Comparison of ENCODE assay signal across 1 cellular context in genomic region chr6:2718334-2719052, GRCh38.
A peak's percentile ranks its signal among the peaks of the same experiment; 100 is the strongest.
TF ChIP-seq lines count a peak whose summit lies in the region.

No MANE protein-coding gene starts in this region.

TF ChIP-seq in K562, 482 proteins besides CTCF, POLR2A, EP300 and RAD21 (continues in another document):
- TF ChIP-seq NR3C1 (CRISPR knock-in tag; IDR thresholded peaks at IDR 0.05) (no peak), ADNP (tag; IDR thresholded peaks at IDR 0.05) (0 out of 2 replicates have a peak, but pooled peaks have one; percentile 31), RFX5 (IDR thresholded peaks at IDR 0.05; ENCODE audit: low read depth, low read length) (no peak), NFXL1 (CRISPR knock-in tag; IDR thresholded peaks at IDR 0.05) (no peak), TFE3 (CRISPR knock-in tag; IDR thresholded peaks at IDR 0.05) (peak; percentile 57), AFF1 (IDR thresholded peaks at IDR 0.05; ENCODE audit: low read depth in 1 of 2, partially characterized antibody in 2 of 2) (no peak), BHLHE40 (IDR thresholded peaks at IDR 0.05; ENCODE audit: low read length) (peak; percentile 51), TEAD4 (IDR thresholded peaks at IDR 0.05; ENCODE audit: low read length) (peak; percentile 25; the same call in 1 of the 2 replicates), TEAD4 (CRISPR knock-in tag; IDR thresholded peaks at IDR 0.05; ENCODE audit: borderline replicate concordance) (no peak), ZNF764 (CRISPR knock-in tag; IDR thresholded peaks at IDR 0.05; ENCODE audit: low read depth) (no peak), GATAD2A (IDR thresholded peaks at IDR 0.05) (no peak), ZNF586 (CRISPR knock-in tag; conservative IDR thresholded peaks at IDR 0.05) (no peak), ZBTB2 (IDR thresholded peaks at IDR 0.05) (no peak), ZNF224 (CRISPR knock-in tag; IDR thresholded peaks at IDR 0.05) (no peak), NCOA4 (IDR thresholded peaks at IDR 0.05; ENCODE audit: partially characterized antibody) (no peak), MAX (CRISPR knock-in tag; IDR thresholded peaks at IDR 0.05) (no peak), EZH2 (IDR thresholded peaks at IDR 0.05; ENCODE audit: borderline replicate concordance, low read depth, low read length) (no peak), ZNF449 (CRISPR knock-in tag; IDR thresholded peaks at IDR 0.05) (no peak), SMARCA5 (IDR thresholded peaks at IDR 0.05) (no peak), KAT8 (IDR thresholded peaks at IDR 0.05; ENCODE audit: low read depth) (no peak), CBX8 (IDR thresholded peaks at IDR 0.05; ENCODE audit: borderline replicate concordance, extremely low read depth, low read depth, low read length, poor library complexity, severe bottlenecking) (no peak), ZFP30 (CRISPR knock-in tag; IDR thresholded peaks at IDR 0.05; ENCODE audit: borderline replicate concordance) (no peak), ZSCAN29 (IDR thresholded peaks at IDR 0.05) (no peak), ZNF592 (IDR thresholded peaks at IDR 0.05) (no peak), FOXP1 (CRISPR knock-in tag; IDR thresholded peaks at IDR 0.05) (no peak), ZC3H8 (IDR thresholded peaks at IDR 0.05) (no peak), HBP1 (CRISPR knock-in tag; IDR thresholded peaks at IDR 0.05) (no peak), RBM25 (IDR thresholded peaks at IDR 0.05; ENCODE audit: low read depth, low read length, severe bottlenecking) (peak; percentile 91), PCBP2 (IDR thresholded peaks at IDR 0.05; ENCODE audit: low read depth, low read length, poor library complexity, severe bottlenecking) (no peak), ZNF445 (CRISPR knock-in tag; IDR thresholded peaks at IDR 0.05; ENCODE audit: low read depth) (no peak), KDM4B (IDR thresholded peaks at IDR 0.05; ENCODE audit: borderline replicate concordance in 2 of 2, low read depth in 1 of 2) (no peak), ZNF695 (CRISPR knock-in tag; IDR thresholded peaks at IDR 0.05) (no peak), MYC (IDR thresholded peaks at IDR 0.05; ENCODE audit: low read depth, low read length) (no peak), MYC (CRISPR knock-in tag; IDR thresholded peaks at IDR 0.05; ENCODE audit: borderline replicate concordance, low read depth) (no peak), CEBPG (CRISPR knock-in tag; IDR thresholded peaks at IDR 0.05) (no peak), CEBPG (tag; conservative IDR thresholded peaks at IDR 0.05 in 1 of 2, IDR thresholded peaks at IDR 0.05 in 1 of 2) (no peak), DIDO1 (tag; IDR thresholded peaks at IDR 0.05; ENCODE audit: low read depth) (no peak), WHSC1 (IDR thresholded peaks at IDR 0.05; ENCODE audit: low read length) (no peak), LARP7 (IDR thresholded peaks at IDR 0.05) (no peak), ZNF507 (tag; conservative IDR thresholded peaks at IDR 0.05) (no peak)
- TF ChIP-seq, protein P1, sequence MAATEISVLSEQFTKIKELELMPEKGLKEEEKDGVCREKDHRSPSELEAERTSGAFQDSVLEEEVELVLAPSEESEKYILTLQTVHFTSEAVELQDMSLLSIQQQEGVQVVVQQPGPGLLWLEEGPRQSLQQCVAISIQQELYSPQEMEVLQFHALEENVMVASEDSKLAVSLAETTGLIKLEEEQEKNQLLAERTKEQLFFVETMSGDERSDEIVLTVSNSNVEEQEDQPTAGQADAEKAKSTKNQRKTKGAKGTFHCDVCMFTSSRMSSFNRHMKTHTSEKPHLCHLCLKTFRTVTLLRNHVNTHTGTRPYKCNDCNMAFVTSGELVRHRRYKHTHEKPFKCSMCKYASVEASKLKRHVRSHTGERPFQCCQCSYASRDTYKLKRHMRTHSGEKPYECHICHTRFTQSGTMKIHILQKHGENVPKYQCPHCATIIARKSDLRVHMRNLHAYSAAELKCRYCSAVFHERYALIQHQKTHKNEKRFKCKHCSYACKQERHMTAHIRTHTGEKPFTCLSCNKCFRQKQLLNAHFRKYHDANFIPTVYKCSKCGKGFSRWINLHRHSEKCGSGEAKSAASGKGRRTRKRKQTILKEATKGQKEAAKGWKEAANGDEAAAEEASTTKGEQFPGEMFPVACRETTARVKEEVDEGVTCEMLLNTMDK (IDR thresholded peaks at IDR 0.05; ENCODE audit: borderline replicate concordance, insufficient read depth, low read depth, low read length, poor library complexity, severe bottlenecking) = no peak
- TF ChIP-seq, protein P2, sequence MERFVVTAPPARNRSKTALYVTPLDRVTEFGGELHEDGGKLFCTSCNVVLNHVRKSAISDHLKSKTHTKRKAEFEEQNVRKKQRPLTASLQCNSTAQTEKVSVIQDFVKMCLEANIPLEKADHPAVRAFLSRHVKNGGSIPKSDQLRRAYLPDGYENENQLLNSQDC (CRISPR knock-in tag; IDR thresholded peaks at IDR 0.05) = no peak
- TF ChIP-seq, protein P3, sequence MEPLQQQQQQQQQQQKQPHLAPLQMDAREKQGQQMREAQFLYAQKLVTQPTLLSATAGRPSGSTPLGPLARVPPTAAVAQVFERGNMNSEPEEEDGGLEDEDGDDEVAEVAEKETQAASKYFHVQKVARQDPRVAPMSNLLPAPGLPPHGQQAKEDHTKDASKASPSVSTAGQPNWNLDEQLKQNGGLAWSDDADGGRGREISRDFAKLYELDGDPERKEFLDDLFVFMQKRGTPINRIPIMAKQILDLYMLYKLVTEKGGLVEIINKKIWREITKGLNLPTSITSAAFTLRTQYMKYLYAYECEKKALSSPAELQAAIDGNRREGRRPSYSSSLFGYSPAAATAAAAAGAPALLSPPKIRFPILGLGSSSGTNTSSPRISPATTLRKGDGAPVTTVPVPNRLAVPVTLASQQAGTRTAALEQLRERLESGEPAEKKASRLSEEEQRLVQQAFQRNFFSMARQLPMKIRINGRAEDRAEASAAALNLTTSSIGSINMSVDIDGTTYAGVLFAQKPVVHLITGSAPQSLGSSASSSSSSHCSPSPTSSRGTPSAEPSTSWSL (CRISPR knock-in tag; IDR thresholded peaks at IDR 0.05; ENCODE audit: borderline replicate concordance) = no peak
- TF ChIP-seq, protein P4, sequence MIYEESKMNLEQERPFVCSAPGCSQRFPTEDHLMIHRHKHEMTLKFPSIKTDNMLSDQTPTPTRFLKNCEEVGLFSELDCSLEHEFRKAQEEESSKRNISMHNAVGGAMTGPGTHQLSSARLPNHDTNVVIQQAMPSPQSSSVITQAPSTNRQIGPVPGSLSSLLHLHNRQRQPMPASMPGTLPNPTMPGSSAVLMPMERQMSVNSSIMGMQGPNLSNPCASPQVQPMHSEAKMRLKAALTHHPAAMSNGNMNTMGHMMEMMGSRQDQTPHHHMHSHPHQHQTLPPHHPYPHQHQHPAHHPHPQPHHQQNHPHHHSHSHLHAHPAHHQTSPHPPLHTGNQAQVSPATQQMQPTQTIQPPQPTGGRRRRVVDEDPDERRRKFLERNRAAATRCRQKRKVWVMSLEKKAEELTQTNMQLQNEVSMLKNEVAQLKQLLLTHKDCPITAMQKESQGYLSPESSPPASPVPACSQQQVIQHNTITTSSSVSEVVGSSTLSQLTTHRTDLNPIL (CRISPR knock-in tag; IDR thresholded peaks at IDR 0.05) = no peak
